8 cellular contexts compared by ENCODE assay signal in genomic region chr7:30159698-30160143, GRCh38. TPM values are rescaled to one million over a fixed set of nuclear protein-coding genes. Genes with fewer than 3 reads are reported as not detected.
DNase-seq lines count a peak whose midpoint lies in the region; ATAC-seq and TF ChIP-seq lines count a peak whose summit lies in the region.

No MANE protein-coding gene starts in this region.

- H3K27me3 ChIP-seq in SU-DHL-6 (ENCODE audit: low read length): no peaks in the 10 kb centered on the region
- H3K27me3 ChIP-seq in stomach: no peaks in the 10 kb centered on the region
- no peaks in the 10 kb centered on the region for H3K27me3 ChIP-seq in tibial artery

- H3K4me2 ChIP-seq in SU-DHL-6 (ENCODE audit: low read depth, low read length, poor library complexity, severe bottlenecking): no peak overlapping the region

- no peaks in the 10 kb centered on the region for H3K9me2 ChIP-seq in SU-DHL-6 (replicated peaks; ENCODE audit: insufficient read depth, low read length)

- TF ChIP-seq EP300 in stomach (IDR thresholded peaks at IDR 0.05): no peak

- WGBS in stomach, 5 donors: 36 to 47% (median 44%) methylated on average over 6 of the region's 6 CpGs

- no peaks in the 10 kb centered on the region for H4K20me1 ChIP-seq in SU-DHL-6 (ENCODE audit: low read depth, low read length)

- peaks cover 2% of the 10 kb centered on the region for H3K9me3 Mint-ChIP-seq in glutamatergic neuron (ENCODE audit: unreplicated experiment)

- no peak overlapping the region for H2AFZ ChIP-seq in SU-DHL-6 (ENCODE audit: low read depth, low read length, severe bottlenecking)

- H3K27ac ChIP-seq in SU-DHL-6 (ENCODE audit: low read depth, low read length) (no peak overlapping the region), stomach (peak overlapping the region in 3 of 5 donors; percentile 44 to 60 (median 50)), tibial artery (no peak overlapping the region)

- no peaks in the 10 kb centered on the region for H3K36me3 Mint-ChIP-seq in glutamatergic neuron (ENCODE audit: unreplicated experiment)

- H3K79me2 ChIP-seq in SU-DHL-6 (ENCODE audit: insufficient read depth, low read length): no peaks in the 10 kb centered on the region

- H3K36me3 ChIP-seq in SU-DHL-6 (ENCODE audit: low read length): no peaks in the 10 kb centered on the region
- H3K36me3 ChIP-seq in stomach: peaks cover 0 to 28% (median 23%) of the 10 kb centered on the region in 4 donors
- H3K36me3 ChIP-seq in tibial artery: peaks cover 4 to 51% (median 30%) of the 10 kb centered on the region in 3 donors

- H3K4me3 Mint-ChIP-seq in glutamatergic neuron (ENCODE audit: unreplicated experiment): no peak overlapping the region

- no peak overlapping the region for H3K9ac ChIP-seq in SU-DHL-6 (ENCODE audit: low read length)

- no peak for TF ChIP-seq POLR2A in stomach (IDR thresholded peaks at IDR 0.05)

- intact Hi-C loops in stomach (cut with DNase I; ENCODE audit: low total_unique reads) (loop anchor here (10.0 kb wide), 1 partner anchor 255 kb away; no protein-coding TSS in a partner anchor), tibial artery (cut with DNase I; ENCODE audit: low total_unique reads) (loop anchor here (5.0 to 10.0 kb wide), 4 partner anchors 125 to 405 kb away; partner anchors contain the start of genes GGCT and ZNRF2)

- H3K4me3 ChIP-seq in SU-DHL-6 (ENCODE audit: insufficient read depth, low read length, poor library complexity, severe bottlenecking) (no peak overlapping the region), stomach (no peak overlapping the region), tibial artery (no peak overlapping the region)

- H3K4me1 Mint-ChIP-seq in glutamatergic neuron (ENCODE audit: low read depth, unreplicated experiment): peaks cover 62% of the 10 kb centered on the region

- TF ChIP-seq CTCF in SU-DHL-6 (IDR thresholded peaks at IDR 0.05; ENCODE audit: insufficient read depth, low read length, poor library complexity, severe bottlenecking) (peak; percentile 50), glutamatergic neuron (IDR thresholded peaks at IDR 0.05; ENCODE audit: partially characterized antibody, unreplicated experiment) (peak; percentile 19), stomach (IDR thresholded peaks at IDR 0.05) (peak in 1 of 7 experiments; percentile 11), tibial artery (IDR thresholded peaks at IDR 0.05) (no peak)

- ATAC-seq in HG03342 (IDR thresholded peaks at IDR 0.05; ENCODE audit: unreplicated experiment): peak; percentile 32

- no peak overlapping the region for H3K27ac Mint-ChIP-seq in glutamatergic neuron (ENCODE audit: unreplicated experiment)

- peaks cover 2% of the 10 kb centered on the region for H3K27me3 Mint-ChIP-seq in glutamatergic neuron (ENCODE audit: unreplicated experiment)

- peak; percentile 23 for DNase-seq in NCI-H1436 treated with DMSO at 0.1 percent for 48 hours (lab: John Stamatoyannopoulos, UW)
- no peak for DNase-seq in NCI-H1436 (lab: John Stamatoyannopoulos, UW)
- DNase-seq in glutamatergic neuron: no peak
- peak; percentile 56 for DNase-seq in stomach
- no peak for DNase-seq in ecto neural progenitor cell (ENCODE audit: low spot score)
- DNase-seq in tibial artery: no peak

- H3K9me3 ChIP-seq in SU-DHL-6 (ENCODE audit: insufficient read depth, low read length) (no peaks in the 10 kb centered on the region), stomach (no peaks in the 10 kb centered on the region), tibial artery (no peaks in the 10 kb centered on the region)

- H3K4me1 ChIP-seq in stomach: peaks cover 11 to 46% (median 34%) of the 10 kb centered on the region in 4 donors
- peaks cover 0 to 22% (median 8%) of the 10 kb centered on the region in 4 donors for H3K4me1 ChIP-seq in tibial artery

- H3F3A ChIP-seq in SU-DHL-6 (ENCODE audit: insufficient read depth): no peaks in the 10 kb centered on the region

RNA-seq across cellular contexts. Expression of gene MTURN, which starts 24.9 kb away (rescaled TPM):
- total RNA-seq in glutamatergic neuron (ENCODE audit: unreplicated experiment) (32.6 TPM), stomach (10 to 100 TPM in 4 of 5 donors, 1 to 10 TPM in 1; 7.8 to 84.8 (median 38.7) TPM)
- 10 to 100 TPM; 19.5 to 52.7 (median 28.6) TPM for polyA plus RNA-seq in stomach

Comparison
In these comparisons a context has a peak if more than half of its experiments do, and no peak if none do; other contexts are left out.
1. DNase-seq: peak in NCI-H1436 treated with DMSO at 0.1 percent for 48 hours (single experiment) and stomach (single experiment); none in NCI-H1436 (single experiment), glutamatergic neuron (single experiment), ecto neural progenitor cell (single experiment) and tibial artery (0 of 2).
2. H3K27ac ChIP-seq: peak in stomach (3 of 5); none in SU-DHL-6 (single experiment) and tibial artery (0 of 2).
3. CTCF ChIP-seq: peak in SU-DHL-6 (single experiment) and glutamatergic neuron (single experiment); none in tibial artery (0 of 2).